In the genomic region with DNA sequence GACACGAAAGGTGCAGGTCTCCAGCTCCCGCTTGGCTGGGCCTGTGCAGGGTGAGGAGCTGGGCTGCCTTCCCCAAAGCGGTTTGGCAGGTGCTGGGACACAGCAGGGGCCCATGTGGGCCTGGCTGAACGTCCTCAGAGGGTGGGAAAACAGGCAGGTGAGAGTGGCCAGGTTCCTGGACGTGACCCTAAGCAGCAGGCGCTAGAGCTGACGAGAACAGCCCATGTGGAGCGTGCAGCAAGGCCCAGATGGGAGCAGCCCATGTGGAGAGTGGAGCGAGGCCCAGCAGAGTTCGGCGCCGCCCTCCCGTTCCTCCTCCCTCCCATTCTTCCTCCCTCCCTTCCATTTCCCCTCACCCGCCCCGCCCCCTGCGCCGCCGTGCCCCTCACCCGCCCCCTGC, we compare ENCODE assay signal across 1 cellular context.
TF ChIP-seq lines count a peak whose summit lies in the region.

No MANE protein-coding gene starts in this region.

TF ChIP-seq in GM23338, 12 proteins besides CTCF, POLR2A, EP300 and RAD21 (continued from another document):
- TF ChIP-seq ZNF462 (CRISPR knock-in tag; IDR thresholded peaks at IDR 0.05) (no peak), JUNB (IDR thresholded peaks at IDR 0.05; ENCODE audit: unreplicated experiment) (no peak), STAT1 (IDR thresholded peaks at IDR 0.05; ENCODE audit: unreplicated experiment) (no peak), ZNF331 (CRISPR knock-in tag; IDR thresholded peaks at IDR 0.05; ENCODE audit: low read depth) (no peak), POLR2AphosphoS5 (IDR thresholded peaks at IDR 0.05; ENCODE audit: low read depth) (no peak), CREB1 (CRISPR knock-in tag; IDR thresholded peaks at IDR 0.05; ENCODE audit: low read depth) (no peak)
- TF ChIP-seq, protein P1, sequence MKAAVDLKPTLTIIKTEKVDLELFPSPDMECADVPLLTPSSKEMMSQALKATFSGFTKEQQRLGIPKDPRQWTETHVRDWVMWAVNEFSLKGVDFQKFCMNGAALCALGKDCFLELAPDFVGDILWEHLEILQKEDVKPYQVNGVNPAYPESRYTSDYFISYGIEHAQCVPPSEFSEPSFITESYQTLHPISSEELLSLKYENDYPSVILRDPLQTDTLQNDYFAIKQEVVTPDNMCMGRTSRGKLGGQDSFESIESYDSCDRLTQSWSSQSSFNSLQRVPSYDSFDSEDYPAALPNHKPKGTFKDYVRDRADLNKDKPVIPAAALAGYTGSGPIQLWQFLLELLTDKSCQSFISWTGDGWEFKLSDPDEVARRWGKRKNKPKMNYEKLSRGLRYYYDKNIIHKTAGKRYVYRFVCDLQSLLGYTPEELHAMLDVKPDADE (IDR thresholded peaks at IDR 0.05) = no peak
TF ChIP-seq in GM23338: peak in this region for 0.
